In genomic region chr3:177680442-177680821, GRCh38 we compare ENCODE assay signal across 1 cellular context.
TF ChIP-seq lines count a peak whose summit lies in the region.

No MANE protein-coding gene starts in this region.

TF ChIP-seq in IMR-90, 13 proteins besides CTCF, POLR2A, EP300 and RAD21:
- no peak for TF ChIP-seq MAZ (IDR thresholded peaks at IDR 0.05; ENCODE audit: borderline replicate concordance, low read depth, low read length)
- no peak for TF ChIP-seq SMC3 (IDR thresholded peaks at IDR 0.05; ENCODE audit: low read depth, low read length)
- TF ChIP-seq ELK1 (IDR thresholded peaks at IDR 0.05; ENCODE audit: borderline replicate concordance, low read depth, low read length): no peak
- TF ChIP-seq MAFK (IDR thresholded peaks at IDR 0.05; ENCODE audit: low read depth, low read length): no peak
